In genomic region chr12:27810756-27811155, GRCh38 we compare ENCODE assay signal across 19 cellular contexts. TPM values are rescaled to one million over a fixed set of nuclear protein-coding genes. Genes with fewer than 3 reads are reported as not detected.
DNase-seq lines count a peak whose midpoint lies in the region; ATAC-seq, FAIRE-seq and TF ChIP-seq lines count a peak whose summit lies in the region.
"Had no signal": no experiment of that assay in that cellular context is flagged by ENCODE, and none has a peak within 500 bp of the region (broad histone marks: within the 10 kb centered on the region; RNA-seq: fewer than 3 reads in every experiment).

No MANE protein-coding gene starts in this region.

- CTCF ChIA-PET in HepG2 (lab: Yijun Ruan, JAX; ENCODE audit: low intra/inter-chr PET ratio, low total read pairs) (no interaction called here), PC-9 (lab: Charles Lee) (no interaction called here)

- in situ Hi-C loops in HepG2 (cut with HindIII; ENCODE audit: extremely low pct_ligation_motif_present, low pct_unique_long_range_greater_than_20kb) = no loop called here

- H3K9me3 ChIP-seq in HepG2 (ENCODE audit: low read length) = no peaks in the 10 kb centered on the region
- H3K9me3 ChIP-seq in right lobe of liver = no peaks in the 10 kb centered on the region
- H3K9me3 ChIP-seq in PC-9 (ENCODE audit: insufficient read depth, low read depth) = no peaks in the 10 kb centered on the region
- H3K9me3 ChIP-seq in mesenchymal stem cell (ENCODE audit: control insufficient read depth, low read length) = no peaks in the 10 kb centered on the region
- no peaks in the 10 kb centered on the region for H3K9me3 ChIP-seq in thoracic aorta
- H3K9me3 ChIP-seq: HAP-1 had no signal

- ATAC-seq in HepG2 (peak; percentile 56), right lobe of liver (no peak), thoracic aorta (ENCODE audit: insufficient number of reproducible peaks, low FRiP score, low read depth) (no peak), GM18909 (IDR thresholded peaks at IDR 0.05; ENCODE audit: poor library complexity, unreplicated experiment) (no peak), GM21786 (IDR thresholded peaks at IDR 0.05; ENCODE audit: unreplicated experiment) (no peak)

- H3K9ac ChIP-seq in HepG2 (ENCODE audit: insufficient read depth, low read depth, low read length) (peak overlapping the region; percentile 14; the same call in 1 of the 2 replicates), mesenchymal stem cell (ENCODE audit: low read length) (no peak overlapping the region)

- H2BK15ac ChIP-seq in mesenchymal stem cell (ENCODE audit: low read depth, poor library complexity, severe bottlenecking) = no peak overlapping the region

- POLR2A ChIA-PET in HepG2 (lab: Yijun Ruan, JAX) (no interaction called here), PC-9 (lab: Charles Lee; ENCODE audit: unreplicated experiment) (interaction anchor here (0.7 kb wide), 2 partner anchors 11 to 32 kb away, joined by 3 to 9 read pairs; no protein-coding TSS in a partner anchor)

- H2BK120ac ChIP-seq in mesenchymal stem cell (ENCODE audit: low read depth, low read length) = no peak overlapping the region

- DNase-seq in HepG2 (ENCODE audit: low spot score) (no peak), right lobe of liver (no peak), PC-9 (no peak), mesenchymal stem cell (no peak), thoracic aorta (ENCODE audit: low spot score) (no peak), SHP77 treated with DMSO at 0.1 percent for 48 hours (lab: John Stamatoyannopoulos, UW) (no peak)
- DNase-seq: COR-L47, DMS153, KG1, NCI-H1417 treated with DMSO at 0.1 percent for 48 hours, NCI-H2081 treated with DMSO at 0.1 percent for 48 hours, NCI-H748 treated with DMSO at 0.1 percent for 48 hours, SIG-M5, SW 1271 had no signal

- TF ChIP-seq POLR2A in HepG2 (IDR thresholded peaks at IDR 0.05; ENCODE audit: insufficient read depth in 1 of 2, low read depth in 2 of 2, low read length in 2 of 2) (no peak), right lobe of liver (IDR thresholded peaks at IDR 0.05) (no peak)

- no peak for FAIRE-seq in HepG2 (lab: Jason Lieb, UNC)
- FAIRE-seq: RCC 7860 had no signal

- H3K79me2 ChIP-seq in HepG2 (ENCODE audit: insufficient read depth, low read length) = no peaks in the 10 kb centered on the region
- H3K79me2 ChIP-seq in PC-9 (ENCODE audit: low read depth) = no peaks in the 10 kb centered on the region

- H3K79me1 ChIP-seq in mesenchymal stem cell (replicated peaks; ENCODE audit: low read length, poor library complexity, severe bottlenecking) = no peaks in the 10 kb centered on the region

- H4K91ac ChIP-seq in mesenchymal stem cell (ENCODE audit: low read length) = no peak overlapping the region

- H3K36me3 ChIP-seq in HepG2 (replicated peaks in 1 of 2; ENCODE audit: control insufficient read depth in 1 of 2, insufficient read depth in 2 of 2, low read length in 2 of 2) = no peaks in the 10 kb centered on the region
- H3K36me3 ChIP-seq in right lobe of liver = no peaks in the 10 kb centered on the region
- no peaks in the 10 kb centered on the region for H3K36me3 ChIP-seq in PC-9 (ENCODE audit: low read depth)
- no peaks in the 10 kb centered on the region for H3K36me3 ChIP-seq in mesenchymal stem cell (ENCODE audit: control insufficient read depth in 1 of 2, insufficient read depth in 2 of 2, low read depth in 1 of 2, low read length in 2 of 2)
- H3K36me3 ChIP-seq in thoracic aorta = no peaks in the 10 kb centered on the region
- H3K36me3 ChIP-seq: HAP-1 had no signal

- H3K4ac ChIP-seq in mesenchymal stem cell (ENCODE audit: low read depth in 1 of 2, low read length in 2 of 2) = no peak overlapping the region

- H3K23ac ChIP-seq in mesenchymal stem cell (ENCODE audit: low read length in 2 of 2) = no peak overlapping the region

- no peak overlapping the region for H3K27ac ChIP-seq in HepG2 (ENCODE audit: extremely low read length, insufficient read depth, low read length)
- H3K27ac ChIP-seq in right lobe of liver = no peak overlapping the region
- no peak overlapping the region for H3K27ac ChIP-seq in PC-9
- no peak overlapping the region for H3K27ac ChIP-seq in mesenchymal stem cell (ENCODE audit: low read length, poor library complexity, severe bottlenecking)
- H3K27ac ChIP-seq in thoracic aorta = peak overlapping the region in 1 of 2 donors; percentile 91
- H3K27ac ChIP-seq: HL-60 had no signal

- TF ChIP-seq EP300 in HepG2 (IDR thresholded peaks at IDR 0.05; ENCODE audit: low read depth in 2 of 2, low read length in 2 of 2) (no peak), HepG2 (CRISPR knock-in tag; IDR thresholded peaks at IDR 0.05; ENCODE audit: borderline replicate concordance) (no peak)

- peak overlapping the region; percentile 9 for H2BK5ac ChIP-seq in mesenchymal stem cell (ENCODE audit: low read depth, low read length, poor library complexity, severe bottlenecking)

- BruUV-seq in HepG2 (replicated peaks; lab: Mats Ljungman, UMichigan) = no TSS peak
- BruUV-seq in PC-9 (replicated peaks; lab: Mats Ljungman, UMichigan) = no TSS peak

- H3K27me3 ChIP-seq in HepG2 (ENCODE audit: control insufficient read depth in 1 of 2, insufficient read depth in 2 of 2, low read length in 2 of 2) = peaks cover 0 to 25% of the 10 kb centered on the region in 2 experiments; a peak in 1 of 5 replicates
- no peaks in the 10 kb centered on the region for H3K27me3 ChIP-seq in right lobe of liver
- no peaks in the 10 kb centered on the region for H3K27me3 ChIP-seq in PC-9 (ENCODE audit: insufficient read depth, low read depth)
- peaks cover 0 to 9% of the 10 kb centered on the region in 2 experiments for H3K27me3 ChIP-seq in mesenchymal stem cell (ENCODE audit: control insufficient read depth in 1 of 2, insufficient read depth in 1 of 2, low read length in 2 of 2)
- H3K27me3 ChIP-seq in thoracic aorta (replicated peaks; ENCODE audit: insufficient read depth) = no peaks in the 10 kb centered on the region

- WGBS in HepG2 (ENCODE audit: low lambda C conversion rate) = 42% methylated on average over 1 of the region's 4 CpGs
- WGBS in right lobe of liver (ENCODE audit: insufficient coverage, low coverage, low lambda C conversion rate, missing lambda C conversion rate) = 20% methylated on average over 1 of the region's 4 CpGs
- 87% methylated on average over 4 of the region's 4 CpGs for WGBS in mesenchymal stem cell

- no peaks in the 10 kb centered on the region for H3K9me2 ChIP-seq in PC-9 (ENCODE audit: insufficient read depth)

- intact Hi-C loops in HepG2 (cut with micrococcal nuclease; ENCODE audit: unreplicated experiment) = no loop called here
- intact Hi-C loops in right lobe of liver (cut with DNase I) = no loop called here
- intact Hi-C loops in PC-9 (cut with micrococcal nuclease; ENCODE audit: unreplicated experiment) = no loop called here

- H3K4me2 ChIP-seq in HepG2 (ENCODE audit: low read depth, low read length) (peak overlapping the region; percentile 50), PC-9 (no peak overlapping the region), mesenchymal stem cell (ENCODE audit: low read length, poor library complexity, severe bottlenecking) (no peak overlapping the region)

- H3K4me3 ChIP-seq in HepG2 (replicated peaks in 1 of 3; ENCODE audit: insufficient read depth in 1 of 3, low read depth in 2 of 3, low read length in 3 of 3) (no peak overlapping the region), right lobe of liver (no peak overlapping the region), PC-9 (no peak overlapping the region), mesenchymal stem cell (ENCODE audit: insufficient read depth in 1 of 2, low read depth in 1 of 2, low read length in 2 of 2) (no peak overlapping the region), thoracic aorta (peak overlapping the region; percentile 7)
- H3K4me3 ChIP-seq: HAP-1 had no signal

- H2BK12ac ChIP-seq in mesenchymal stem cell (ENCODE audit: low read length in 2 of 2) = no peak overlapping the region

- TF ChIP-seq RAD21 in HepG2 (CRISPR knock-in tag; IDR thresholded peaks at IDR 0.05) = no peak

- no peak overlapping the region for H3K14ac ChIP-seq in mesenchymal stem cell (ENCODE audit: low read length in 2 of 2)

- TF ChIP-seq CTCF in HepG2 (CRISPR knock-in tag; IDR thresholded peaks at IDR 0.05) (no peak), right lobe of liver (IDR thresholded peaks at IDR 0.05) (no peak), PC-9 (conservative IDR thresholded peaks at IDR 0.05) (no peak), thoracic aorta (IDR thresholded peaks at IDR 0.05) (no peak)

- H3K18ac ChIP-seq in mesenchymal stem cell (ENCODE audit: low read depth in 1 of 2, low read length in 2 of 2) = peak overlapping the region in 1 of 2 experiments; percentile 48

- H3K4me1 ChIP-seq in HepG2 (ENCODE audit: insufficient read depth, low read length) = peaks cover 23% of the 10 kb centered on the region
- H3K4me1 ChIP-seq in right lobe of liver = no peaks in the 10 kb centered on the region
- H3K4me1 ChIP-seq in PC-9 (replicated peaks; ENCODE audit: insufficient read depth) = peaks cover 12% of the 10 kb centered on the region
- peaks cover 2% of the 10 kb centered on the region for H3K4me1 ChIP-seq in mesenchymal stem cell (ENCODE audit: control insufficient read depth, insufficient read depth, low read depth, low read length)
- H3K4me1 ChIP-seq in thoracic aorta (ENCODE audit: control insufficient read depth in 1 of 2, low read depth in 2 of 2) = peaks cover 18 to 63% of the 10 kb centered on the region in 2 donors
- H3K4me1 ChIP-seq: HAP-1 had no signal

- H2AK5ac ChIP-seq in mesenchymal stem cell (ENCODE audit: low read length, severe bottlenecking) = no peak overlapping the region

- H2AFZ ChIP-seq in HepG2 (ENCODE audit: low read length) (peak overlapping the region; percentile 69), PC-9 (peak overlapping the region; percentile 25; the same call in 1 of the 2 replicates), mesenchymal stem cell (ENCODE audit: low read depth, low read length) (no peak overlapping the region)

- no peaks in the 10 kb centered on the region for H4K20me1 ChIP-seq in HepG2 (ENCODE audit: insufficient read depth, low read length)
- no peaks in the 10 kb centered on the region for H4K20me1 ChIP-seq in PC-9 (ENCODE audit: insufficient read depth)

- no peak overlapping the region for H4K8ac ChIP-seq in mesenchymal stem cell (ENCODE audit: low read length)

- peaks cover 4% of the 10 kb centered on the region; the same call in 1 of the 2 replicates for H3F3A ChIP-seq in PC-9 (ENCODE audit: insufficient read depth, low read depth)

RNA-seq across cellular contexts. Expression of gene MANSC4, which starts 30.7 kb away (rescaled TPM):
- not detected in 2 replicates for total RNA-seq in HepG2 (2016; rRNA removed; fragmentation: Illumina TruSeq; extraction: Trizol)
- not detected in 2 replicates for total RNA-seq in HepG2 (2016; cell fraction: cytosol; rRNA removed; fragmentation: Illumina TruSeq; extraction: Trizol; ENCODE audit: low read depth)
- not detected in 2 replicates for total RNA-seq in HepG2 (2016; cell fraction: insoluble cytoplasmic fraction; rRNA removed; fragmentation: Illumina TruSeq; extraction: Trizol)
- total RNA-seq in HepG2 (2016; cell fraction: membrane; rRNA removed; fragmentation: Illumina TruSeq; extraction: Trizol) = not detected in 2 replicates
- not detected in 2 replicates for total RNA-seq in HepG2 (2016; cell fraction: nucleus; rRNA removed; fragmentation: Illumina TruSeq; extraction: Trizol)
- not detected in 2 replicates for polyA plus RNA-seq in HepG2 (2011; rRNA removed)
- polyA plus RNA-seq in HepG2 (2011; cell fraction: cytosol; rRNA removed) = not detected in 2 replicates
- polyA plus RNA-seq in HepG2 (2011; cell fraction: nucleus; rRNA removed) = not detected in 2 replicates
- not detected in 2 replicates for polyA plus RNA-seq in HepG2 (2012)
- polyA plus RNA-seq in HepG2 (2016; cell fraction: cytosol; fragmentation: Illumina TruSeq; extraction: Trizol; ENCODE audit: low read depth) = not detected in 2 replicates
- polyA plus RNA-seq in HepG2 (2016; cell fraction: insoluble cytoplasmic fraction; fragmentation: Illumina TruSeq; extraction: Trizol; ENCODE audit: low read depth) = not detected in 2 replicates
- not detected in 2 replicates for polyA plus RNA-seq in HepG2 (2016; cell fraction: membrane; fragmentation: Illumina TruSeq; extraction: Trizol; ENCODE audit: low read depth)
- not detected in 2 replicates for polyA plus RNA-seq in HepG2 (2016; cell fraction: nucleus; fragmentation: Illumina TruSeq; extraction: Trizol; ENCODE audit: insufficient read depth, low read depth)
- polyA minus RNA-seq in HepG2 (2011; rRNA and poly(A)+ RNA removed; ENCODE audit: low replicate concordance) = not detected in 2 replicates
- polyA minus RNA-seq in HepG2 (2011; cell fraction: cytosol; rRNA and poly(A)+ RNA removed) = not detected in 2 replicates
- not detected in 2 replicates for polyA minus RNA-seq in HepG2 (2011; cell fraction: nucleus; rRNA and poly(A)+ RNA removed)
- total RNA-seq in right lobe of liver = not detected
- not detected in 2 replicates for total RNA-seq in PC-9 (2021)
- not detected for polyA plus RNA-seq in mesenchymal stem cell (2013, experiment 1 of 2)
- not detected for polyA plus RNA-seq in mesenchymal stem cell (2013, experiment 2 of 2)
- total RNA-seq in thoracic aorta = not detected

RNA-seq across cellular contexts. Expression of gene KLHL42, which starts 30.7 kb away (rescaled TPM):
- 7.9 and 14.0 TPM in 2 replicates for total RNA-seq in HepG2 (2016; rRNA removed; fragmentation: Illumina TruSeq; extraction: Trizol)
- total RNA-seq in HepG2 (2016; cell fraction: cytosol; rRNA removed; fragmentation: Illumina TruSeq; extraction: Trizol; ENCODE audit: low read depth) = 2.3 and 2.6 TPM in 2 replicates
- 8.7 and 13.3 TPM in 2 replicates for total RNA-seq in HepG2 (2016; cell fraction: insoluble cytoplasmic fraction; rRNA removed; fragmentation: Illumina TruSeq; extraction: Trizol)
- total RNA-seq in HepG2 (2016; cell fraction: membrane; rRNA removed; fragmentation: Illumina TruSeq; extraction: Trizol) = 5.1 TPM in 2 replicates
- 15.7 and 18.7 TPM in 2 replicates for total RNA-seq in HepG2 (2016; cell fraction: nucleus; rRNA removed; fragmentation: Illumina TruSeq; extraction: Trizol)
- 13.5 and 15.5 TPM in 2 replicates for polyA plus RNA-seq in HepG2 (2011; rRNA removed)
- polyA plus RNA-seq in HepG2 (2011; cell fraction: cytosol; rRNA removed) = 7.4 and 8.0 TPM in 2 replicates
- 38.3 and 39.4 TPM in 2 replicates for polyA plus RNA-seq in HepG2 (2011; cell fraction: nucleus; rRNA removed)
- 6.4 and 7.7 TPM in 2 replicates for polyA plus RNA-seq in HepG2 (2012)
- polyA plus RNA-seq in HepG2 (2016; cell fraction: cytosol; fragmentation: Illumina TruSeq; extraction: Trizol; ENCODE audit: low read depth) = 2.2 TPM in 2 replicates
- 6.6 and 6.8 TPM in 2 replicates for polyA plus RNA-seq in HepG2 (2016; cell fraction: insoluble cytoplasmic fraction; fragmentation: Illumina TruSeq; extraction: Trizol; ENCODE audit: low read depth)
- 3.8 and 4.2 TPM in 2 replicates for polyA plus RNA-seq in HepG2 (2016; cell fraction: membrane; fragmentation: Illumina TruSeq; extraction: Trizol; ENCODE audit: low read depth)
- 24.1 and 25.1 TPM in 2 replicates for polyA plus RNA-seq in HepG2 (2016; cell fraction: nucleus; fragmentation: Illumina TruSeq; extraction: Trizol; ENCODE audit: insufficient read depth, low read depth)
- polyA minus RNA-seq in HepG2 (2011; rRNA and poly(A)+ RNA removed; ENCODE audit: low replicate concordance) = 30.9 and 54.6 TPM in 2 replicates
- 6.9 and 7.9 TPM in 2 replicates for polyA minus RNA-seq in HepG2 (2011; cell fraction: cytosol; rRNA and poly(A)+ RNA removed)
- 45.6 and 57.7 TPM in 2 replicates for polyA minus RNA-seq in HepG2 (2011; cell fraction: nucleus; rRNA and poly(A)+ RNA removed)
- total RNA-seq in right lobe of liver = 10 to 100 TPM in 5 of 6 experiments, 1 to 10 TPM in 1; 9.4 to 15.3 (median 10.6) TPM
- total RNA-seq in PC-9 (2021) = 33.6 and 34.5 TPM in 2 replicates
- polyA plus RNA-seq in mesenchymal stem cell (2013, experiment 1 of 2) = 9.8 TPM
- polyA plus RNA-seq in mesenchymal stem cell (2013, experiment 2 of 2) = 10.0 TPM
- 100 to 1,000 TPM in 1 of 2 donors, 10 to 100 TPM in 1; 94.6 to 111 TPM for total RNA-seq in thoracic aorta
